Comparison of ENCODE assay signal across 24 cellular contexts in genomic region chr6:42263165-42263852, GRCh38. TPM values are rescaled to one million over a fixed set of nuclear protein-coding genes. Genes with fewer than 3 reads are reported as not detected.
A peak's percentile ranks its signal among the peaks of the same experiment; 100 is the strongest.
DNase-seq lines count a peak whose midpoint lies in the region; ATAC-seq and TF ChIP-seq lines count a peak whose summit lies in the region.
"Had no signal": no experiment of that assay in that cellular context is flagged by ENCODE, and none has a peak within 500 bp of the region (broad histone marks: within the 10 kb centered on the region; RNA-seq: fewer than 3 reads in every experiment).

No MANE protein-coding gene starts in this region.

- H2AFZ ChIP-seq in neuronal stem cell (ENCODE audit: low read length) (no peak overlapping the region), SK-N-SH (ENCODE audit: low read depth) (no peak overlapping the region), smooth muscle cell (ENCODE audit: low read depth) (no peak overlapping the region)
- H2AFZ ChIP-seq: GM23248 had no signal

- peaks cover 12% of the 10 kb centered on the region for H3K4me1 Mint-ChIP-seq in activated CD8-positive, alpha-beta memory T cell treated with anti-CD3 and anti-CD28 coated beads, Interleukin-2, amount 10 ng/mL, durations not matched to agents 7 days and 5 days

- no peaks in the 10 kb centered on the region for H3K27me3 Mint-ChIP-seq in activated CD8-positive, alpha-beta memory T cell treated with anti-CD3 and anti-CD28 coated beads, Interleukin-2, amount 10 ng/mL, durations not matched to agents 7 days and 5 days
- H3K27me3 Mint-ChIP-seq: activated naive CD8-positive, alpha-beta T cell treated with anti-CD3 and anti-CD28 coated beads, Interleukin-2, amount 10 ng/mL, durations not matched to agents 7 days and 5 days; CD4-positive, alpha-beta T cell had no signal

- H3K79me1 ChIP-seq in neuronal stem cell (ENCODE audit: low read depth, low read length): no peaks in the 10 kb centered on the region

- H3K4me3 Mint-ChIP-seq in activated CD8-positive, alpha-beta memory T cell treated with anti-CD3 and anti-CD28 coated beads, Interleukin-2, amount 10 ng/mL, durations not matched to agents 7 days and 5 days: no peak overlapping the region
- H3K4me3 Mint-ChIP-seq: activated naive CD8-positive, alpha-beta T cell treated with anti-CD3 and anti-CD28 coated beads, Interleukin-2, amount 10 ng/mL, durations not matched to agents 7 days and 5 days; CD4-positive, alpha-beta T cell had no signal

- no peak for TF ChIP-seq EP300 in SK-N-SH (IDR thresholded peaks at IDR 0.05; ENCODE audit: borderline replicate concordance in 1 of 2, low read depth in 1 of 2, low read length in 1 of 2)

- no peak overlapping the region for H2BK12ac ChIP-seq in neuronal stem cell (ENCODE audit: low read length)

- no CpG with 5 or more reads among the region's 24 CpGs for WGBS in neuronal stem cell (ENCODE audit: extremely low coverage in 2 of 2, insufficient read length in 2 of 2, insufficient replicate concordance in 1 of 2), 2 donors
- WGBS in SK-N-SH (ENCODE audit: low lambda C conversion rate): 98% methylated on average over 24 of the region's 24 CpGs
- WGBS in smooth muscle cell (ENCODE audit: low lambda C conversion rate): 80% methylated on average over 23 of the region's 24 CpGs

- no peak overlapping the region for H3K27ac ChIP-seq in neuronal stem cell (replicated peaks; ENCODE audit: low read length)
- no peak overlapping the region for H3K27ac ChIP-seq in SK-N-SH (ENCODE audit: low read depth in 2 of 2, low read length in 1 of 2)
- H3K27ac ChIP-seq in smooth muscle cell (ENCODE audit: low read depth): no peak overlapping the region
- H3K27ac ChIP-seq: ascending aorta, GM23248, lower lobe of right lung, neutrophil, stomach, VCaP had no signal

- CTCF ChIA-PET in activated CD8-positive, alpha-beta memory T cell treated with anti-CD3 and anti-CD28 coated beads, Interleukin-2, amount 10 ng/mL, durations not matched to agents 7 days and 5 days (lab: Charles Lee): interaction anchor here (1.3 to 7.5 kb wide), 4 partner anchors 77 to 288 kb away, joined by 4 to 66 read pairs (median 7); no protein-coding TSS in a partner anchor
- CTCF ChIA-PET in SK-N-SH (lab: Yijun Ruan, JAX): interaction anchor here (0.9 to 4.9 kb wide), 4 partner anchors 12 to 285 kb away, joined by 3 to 38 read pairs (median 6); no protein-coding TSS in a partner anchor

- no peak overlapping the region for H2AK5ac ChIP-seq in neuronal stem cell (ENCODE audit: low read depth, low read length)

- no peak overlapping the region for H2BK120ac ChIP-seq in neuronal stem cell (ENCODE audit: low read depth, low read length)

- no peak overlapping the region for H3K9ac ChIP-seq in neuronal stem cell (ENCODE audit: low read depth, low read length, poor library complexity)
- H3K9ac ChIP-seq in SK-N-SH: no peak overlapping the region
- no peak overlapping the region for H3K9ac ChIP-seq in smooth muscle cell (ENCODE audit: low read depth)
- H3K9ac ChIP-seq: GM23248 had no signal

- peak overlapping the region; percentile 35 for H3K18ac ChIP-seq in neuronal stem cell (ENCODE audit: low read length)

- no peaks in the 10 kb centered on the region for H3K9me2 ChIP-seq in SK-N-SH

- TF ChIP-seq CTCF in SK-N-SH (IDR thresholded peaks at IDR 0.05) (no peak), smooth muscle cell (IDR thresholded peaks at IDR 0.05; ENCODE audit: borderline replicate concordance, insufficient read depth, poor library complexity, severe bottlenecking) (no peak)

- no peaks in the 10 kb centered on the region for H3K9me3 ChIP-seq in neuronal stem cell (replicated peaks in 1 of 2; ENCODE audit: control insufficient read depth in 2 of 2, insufficient read depth in 1 of 2, low read depth in 1 of 2, low read length in 2 of 2)
- no peaks in the 10 kb centered on the region for H3K9me3 ChIP-seq in SK-N-SH
- H3K9me3 ChIP-seq in smooth muscle cell (replicated peaks; ENCODE audit: low read depth): no peaks in the 10 kb centered on the region
- H3K9me3 ChIP-seq: ascending aorta, lower lobe of right lung, neutrophil, stomach had no signal

- H2BK5ac ChIP-seq in neuronal stem cell (ENCODE audit: low read length): no peak overlapping the region

- no peak overlapping the region for H3K4ac ChIP-seq in neuronal stem cell (ENCODE audit: low read length)

- H4K20me1 ChIP-seq in SK-N-SH (ENCODE audit: insufficient read depth) (no peaks in the 10 kb centered on the region), smooth muscle cell (ENCODE audit: low read depth) (no peaks in the 10 kb centered on the region)

- H3K27me3 ChIP-seq in neuronal stem cell (ENCODE audit: control insufficient read depth in 3 of 3, insufficient read depth in 3 of 3, low read depth in 1 of 3, low read length in 3 of 3) (no peaks in the 10 kb centered on the region), SK-N-SH (ENCODE audit: insufficient read depth) (no peaks in the 10 kb centered on the region), smooth muscle cell (ENCODE audit: low read depth) (no peaks in the 10 kb centered on the region)
- H3K27me3 ChIP-seq: ascending aorta, neutrophil, stomach had no signal

- peak overlapping the region; percentile 81 for H3K23ac ChIP-seq in neuronal stem cell (ENCODE audit: low read depth, low read length, poor library complexity)

- no peak for TF ChIP-seq RAD21 in SK-N-SH (IDR thresholded peaks at IDR 0.05; ENCODE audit: low read length)

- ATAC-seq in activated CD8-positive, alpha-beta memory T cell treated with anti-CD3 and anti-CD28 coated beads, Interleukin-2, amount 10 ng/mL, durations not matched to agents 7 days and 5 days: no peak
- ATAC-seq: lower lobe of right lung had no signal

- no peak for DNase-seq in activated CD8-positive, alpha-beta memory T cell treated with anti-CD3 and anti-CD28 coated beads, Interleukin-2, amount 10 ng/mL, durations not matched to agents 7 days and 5 days
- DNase-seq in activated CD8-positive, alpha-beta memory T cell treated with anti-CD3 and anti-CD28 coated beads for 24 hours: no peak
- DNase-seq in SW480 (ENCODE audit: low spot score) (peak; percentile 46), iPS-NIHi7 (ENCODE audit: extremely low spot score) (peak; percentile 60), neuronal stem cell (ENCODE audit: low spot score) (no peak), SK-N-SH (no peak), smooth muscle cell (lab: John Stamatoyannopoulos, UW; ENCODE audit: unreplicated experiment) (no peak), T-helper 9 cell (no peak)
- DNase-seq: activated CD4-positive, alpha-beta T cell treated with anti-CD3 and anti-CD28 coated beads, Interleukin-2, amount 50 U/mL, for 1 hour; activated naive CD8-positive, alpha-beta T cell treated with anti-CD3 and anti-CD28 coated beads, Interleukin-2, amount 10 ng/mL, durations not matched to agents 7 days and 5 days; CD4-positive, alpha-beta T cell; dermis blood vessel endothelial cell; EL; GM23248; lower lobe of right lung; NCI-H1048; NCI-H1694; NCI-H510A; stomach; trophoblast cell had no signal

- peaks cover 0 to 3% of the 10 kb centered on the region in 2 donors for H3K4me1 ChIP-seq in neuronal stem cell (ENCODE audit: control insufficient read depth in 2 of 2, insufficient read depth in 1 of 2, low read depth in 1 of 2, low read length in 2 of 2)
- H3K4me1 ChIP-seq in SK-N-SH (ENCODE audit: control insufficient read depth in 1 of 2, insufficient read depth in 2 of 2, low read depth in 1 of 2, low read length in 1 of 2): peaks cover 0 to 4% of the 10 kb centered on the region in 2 experiments; a peak in 1 of 4 replicates
- no peaks in the 10 kb centered on the region for H3K4me1 ChIP-seq in smooth muscle cell (ENCODE audit: low read depth)
- H3K4me1 ChIP-seq: ascending aorta had no signal

- POLR2A ChIA-PET in SK-N-SH (lab: Yijun Ruan, JAX): no interaction called here

- H3F3A ChIP-seq in SK-N-SH (replicated peaks; ENCODE audit: insufficient read depth) (no peaks in the 10 kb centered on the region), smooth muscle cell (ENCODE audit: low read depth) (no peaks in the 10 kb centered on the region)

- H3K4me3 ChIP-seq in neuronal stem cell (ENCODE audit: low read length in 2 of 2): no peak overlapping the region
- H3K4me3 ChIP-seq in SK-N-SH (ENCODE audit: low read depth in 2 of 2, low read length in 1 of 2): no peak overlapping the region
- no peak overlapping the region for H3K4me3 ChIP-seq in smooth muscle cell
- H3K4me3 ChIP-seq: ascending aorta, GM23248, lower lobe of right lung, stomach had no signal

- H3K4me2 ChIP-seq in neuronal stem cell (ENCODE audit: insufficient read depth, low read length, poor library complexity, severe bottlenecking) (no peak overlapping the region), SK-N-SH (no peak overlapping the region), smooth muscle cell (no peak overlapping the region)

- H3K14ac ChIP-seq in neuronal stem cell (ENCODE audit: low read length): no peak overlapping the region

- no peak overlapping the region for H4K91ac ChIP-seq in neuronal stem cell (ENCODE audit: low read depth, low read length, poor library complexity)

- H3K36me3 Mint-ChIP-seq in activated CD8-positive, alpha-beta memory T cell treated with anti-CD3 and anti-CD28 coated beads, Interleukin-2, amount 10 ng/mL, durations not matched to agents 7 days and 5 days: peaks cover 40% of the 10 kb centered on the region

- no peaks in the 10 kb centered on the region for H3K79me2 ChIP-seq in SK-N-SH (ENCODE audit: insufficient read depth)
- H3K79me2 ChIP-seq in smooth muscle cell (ENCODE audit: low read depth): no peaks in the 10 kb centered on the region

- H2BK15ac ChIP-seq in neuronal stem cell (ENCODE audit: low read length): no peak overlapping the region

- H3K36me3 ChIP-seq in neuronal stem cell (replicated peaks in 1 of 2; ENCODE audit: control insufficient read depth in 2 of 2, insufficient read depth in 2 of 2, low read length in 2 of 2): peaks cover 7 to 29% of the 10 kb centered on the region in 2 donors
- no peaks in the 10 kb centered on the region for H3K36me3 ChIP-seq in SK-N-SH (replicated peaks in 1 of 2; ENCODE audit: control insufficient read depth in 1 of 2, insufficient read depth in 2 of 2, low read length in 1 of 2)
- no peaks in the 10 kb centered on the region for H3K36me3 ChIP-seq in smooth muscle cell (ENCODE audit: low read depth)

- H4K8ac ChIP-seq in neuronal stem cell (ENCODE audit: low read depth, low read length): no peak overlapping the region

- no peaks in the 10 kb centered on the region for H3K9me3 Mint-ChIP-seq in activated CD8-positive, alpha-beta memory T cell treated with anti-CD3 and anti-CD28 coated beads, Interleukin-2, amount 10 ng/mL, durations not matched to agents 7 days and 5 days (ENCODE audit: low read depth)
- H3K9me3 Mint-ChIP-seq: activated naive CD8-positive, alpha-beta T cell treated with anti-CD3 and anti-CD28 coated beads, Interleukin-2, amount 10 ng/mL, durations not matched to agents 7 days and 5 days; activated T-helper 2 cell treated with anti-CD3 and anti-CD28 coated beads, Interferon-gamma antibody, Interleukin-2, Interleukin-4, amounts not matched to agents 10 μg/mL and 5 μg/mL and 100 μg/mL, durations not matched to agents 14 hours and 24 hours and 36 hours; CD4-positive, alpha-beta T cell had no signal

- peak overlapping the region; percentile 34 for H3K27ac Mint-ChIP-seq in activated CD8-positive, alpha-beta memory T cell treated with anti-CD3 and anti-CD28 coated beads, Interleukin-2, amount 10 ng/mL, durations not matched to agents 7 days and 5 days
- H3K27ac Mint-ChIP-seq: activated naive CD8-positive, alpha-beta T cell treated with anti-CD3 and anti-CD28 coated beads, Interleukin-2, amount 10 ng/mL, durations not matched to agents 7 days and 5 days; activated T-helper 2 cell treated with anti-CD3 and anti-CD28 coated beads, Interferon-gamma antibody, Interleukin-2, Interleukin-4, amounts not matched to agents 10 μg/mL and 5 μg/mL and 100 μg/mL, durations not matched to agents 14 hours and 24 hours and 36 hours; CD4-positive, alpha-beta T cell had no signal

RNA-seq across cellular contexts. Expression of gene MRPS10, which starts 45.6 kb away (rescaled TPM):
- 10 to 100 TPM; 28.8 to 36.5 TPM for total RNA-seq in activated CD8-positive, alpha-beta memory T cell treated with anti-CD3 and anti-CD28 coated beads, Interleukin-2, amount 10 ng/mL, durations not matched to agents 7 days and 5 days
- polyA plus RNA-seq in neuronal stem cell (2013, experiment 1 of 2): 29.3 TPM
- 29.5 TPM for polyA plus RNA-seq in neuronal stem cell (2013, experiment 2 of 2)
- polyA plus RNA-seq in SK-N-SH (2012; rRNA removed): 29.8 and 35.5 TPM in 2 replicates
- 47.9 and 55.7 TPM in 2 replicates for polyA plus RNA-seq in SK-N-SH (2012; cell fraction: cytosol; rRNA removed)
- 6.6 and 12.2 TPM in 2 replicates for polyA plus RNA-seq in SK-N-SH (2012; cell fraction: nucleus; rRNA removed)
- total RNA-seq in smooth muscle cell: 45.3 and 47.8 TPM in 2 replicates
- 39.9 and 41.1 TPM in 2 replicates for polyA plus RNA-seq in smooth muscle cell

Comparison
In these comparisons a context has a peak if more than half of its experiments do, and no peak if none do; other contexts are left out.
1. DNase-seq: peak in SW480 (single experiment) and iPS-NIHi7 (single experiment); none in activated CD8-positive, alpha-beta memory T cell treated with anti-CD3 and anti-CD28 coated beads, Interleukin-2, amount 10 ng/mL, durations not matched to agents 7 days and 5 days (single experiment), activated CD8-positive, alpha-beta memory T cell treated with anti-CD3 and anti-CD28 coated beads for 24 hours (single experiment), neuronal stem cell (single experiment), SK-N-SH (single experiment), smooth muscle cell (single experiment) and T-helper 9 cell (single experiment).